ENCODE assay signal across 14 cellular contexts in the genomic region with DNA sequence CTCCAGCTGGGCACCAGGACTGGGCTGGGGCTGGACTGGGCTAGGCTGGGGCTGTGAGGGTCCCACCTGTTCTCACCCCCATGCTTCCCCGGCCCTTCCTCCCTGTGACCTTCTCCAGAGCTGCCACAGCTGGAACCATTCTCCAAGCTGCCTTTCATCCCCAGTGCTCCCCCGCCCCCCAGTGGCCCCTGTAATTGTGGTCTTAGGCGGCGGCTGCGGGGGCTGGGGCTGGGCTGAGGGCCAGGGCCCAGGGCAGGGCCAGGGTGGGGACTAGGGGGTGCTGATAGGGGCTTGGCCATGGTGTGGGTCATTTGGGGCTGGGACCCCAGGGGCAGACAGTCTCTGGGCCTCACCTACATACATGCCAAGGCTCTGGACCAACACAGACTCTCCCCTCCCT. TPM values are rescaled to one million over a fixed set of nuclear protein-coding genes. Genes with fewer than 3 reads are reported as not detected.
DNase-seq lines count a peak whose midpoint lies in the region; TF ChIP-seq lines count a peak whose summit lies in the region.
"Had no signal": no experiment of that assay in that cellular context is flagged by ENCODE, and none has a peak within 500 bp of the region (broad histone marks: within the 10 kb centered on the region; RNA-seq: fewer than 3 reads in every experiment).

No MANE protein-coding gene starts in this region.

- no peak overlapping the region for H4K8ac ChIP-seq in trophoblast cell (ENCODE audit: low read depth, low read length)

- H3K36me3 ChIP-seq in BLaER1 treated with 17β-estradiol and CSF1 and Interleukin-3, amounts not matched to agents 10 nM and 100 nM = no peaks in the 10 kb centered on the region
- H3K36me3 ChIP-seq in OCI-LY1 (ENCODE audit: insufficient read depth, low read length) (no peaks in the 10 kb centered on the region), trophoblast cell (ENCODE audit: control insufficient read depth in 1 of 2, insufficient read depth in 2 of 2, low read length in 2 of 2) (peaks cover 12 to 13% of the 10 kb centered on the region in 2 experiments)
- H3K36me3 ChIP-seq in effector memory CD4-positive, alpha-beta T cell (ENCODE audit: control insufficient read depth, insufficient read depth, low read length) = no peaks in the 10 kb centered on the region

- H3K79me1 ChIP-seq in trophoblast cell (ENCODE audit: low read length) = no peaks in the 10 kb centered on the region

- H2AFZ ChIP-seq in OCI-LY1 (ENCODE audit: low read length) (no peak overlapping the region), trophoblast cell (ENCODE audit: insufficient read depth, low read length, poor library complexity) (no peak overlapping the region)

- DNase-seq in effector memory CD4-positive, alpha-beta T cell = no peak
- DNase-seq in trophoblast cell (no peak), Ammon's horn (ENCODE audit: low spot score) (no peak), cortex of kidney (lab: John Stamatoyannopoulos, UW) (no peak), NCI-H1436 (lab: John Stamatoyannopoulos, UW) (no peak)
- DNase-seq: CD4-positive, alpha-beta T cell; GOT3; KBM-7; NCI-H1048; NCI-H1694; NCI-H345; SHP77 treated with DMSO at 0.1 percent for 48 hours had no signal

- H3F3A ChIP-seq in OCI-LY1 (ENCODE audit: insufficient read depth, low read length) = no peaks in the 10 kb centered on the region

- no peak for TF ChIP-seq CTCF in OCI-LY1 (IDR thresholded peaks at IDR 0.05; ENCODE audit: low read length)

- WGBS in trophoblast cell (ENCODE audit: extremely low coverage, insufficient coverage, insufficient read length) = no CpG with 5 or more reads among the region's 5 CpGs

- H2BK12ac ChIP-seq in trophoblast cell (ENCODE audit: low read length) = no peak overlapping the region

- no peak overlapping the region for H3K23ac ChIP-seq in trophoblast cell (ENCODE audit: low read length)

- H3K4me2 ChIP-seq in BLaER1 treated with 17β-estradiol and CSF1 and Interleukin-3, amounts not matched to agents 10 nM and 100 nM = peak overlapping the region; percentile 1 to 72 (median 62); a peak in 17 of 22 replicates
- H3K4me2 ChIP-seq in OCI-LY1 (ENCODE audit: low read length) (peak overlapping the region; percentile 40; the same call in 1 of the 2 replicates), trophoblast cell (ENCODE audit: low read length) (no peak overlapping the region)

- H3K9ac ChIP-seq in BLaER1 treated with 17β-estradiol and CSF1 and Interleukin-3, amounts not matched to agents 10 nM and 100 nM = no peak overlapping the region
- H3K9ac ChIP-seq in OCI-LY1 (ENCODE audit: low read length) = no peak overlapping the region; the same call in 1 of the 2 replicates
- H3K9ac ChIP-seq in trophoblast cell (ENCODE audit: low read length) = no peak overlapping the region

- H3K18ac ChIP-seq in trophoblast cell (ENCODE audit: low read length) = no peak overlapping the region

- H2BK5ac ChIP-seq in trophoblast cell (ENCODE audit: low read depth, low read length, poor library complexity) = no peak overlapping the region

- peaks cover 86 to 98% (median 90%) of the 10 kb centered on the region in 11 experiments for H3K27me3 ChIP-seq in BLaER1 treated with 17β-estradiol and CSF1 and Interleukin-3, amounts not matched to agents 10 nM and 100 nM
- H3K27me3 ChIP-seq in OCI-LY1 (ENCODE audit: insufficient read depth, low read length) (peaks cover 5% of the 10 kb centered on the region; the same call in 1 of the 2 replicates), trophoblast cell (ENCODE audit: insufficient read depth, low read length) (peaks cover 36% of the 10 kb centered on the region)
- peaks cover 15% of the 10 kb centered on the region for H3K27me3 ChIP-seq in effector memory CD4-positive, alpha-beta T cell (replicated peaks; ENCODE audit: control insufficient read depth, insufficient read depth, low read length, poor library complexity, severe bottlenecking)

- no peak overlapping the region for H3K14ac ChIP-seq in trophoblast cell (ENCODE audit: low read length)

- H2AK5ac ChIP-seq in trophoblast cell (ENCODE audit: low read length) = no peak overlapping the region

- H3K9me3 ChIP-seq in BLaER1 treated with 17β-estradiol and CSF1 and Interleukin-3, amounts not matched to agents 10 nM and 100 nM (replicated peaks in 1 of 11) = no peaks in the 10 kb centered on the region
- H3K9me3 ChIP-seq in OCI-LY1 (ENCODE audit: low read length) = no peaks in the 10 kb centered on the region
- no peaks in the 10 kb centered on the region for H3K9me3 ChIP-seq in effector memory CD4-positive, alpha-beta T cell (ENCODE audit: control insufficient read depth, low read length)
- peaks cover 9% of the 10 kb centered on the region for H3K9me3 ChIP-seq in trophoblast cell (ENCODE audit: insufficient read depth, low read depth, low read length)

- H3K79me2 ChIP-seq in OCI-LY1 (ENCODE audit: insufficient read depth, low read length) (no peaks in the 10 kb centered on the region), trophoblast cell (ENCODE audit: control insufficient read depth, insufficient read depth, low read length, poor library complexity) (no peaks in the 10 kb centered on the region)

- no peak overlapping the region for H2BK120ac ChIP-seq in trophoblast cell (ENCODE audit: insufficient read depth, low read length, poor library complexity)

- H4K20me1 ChIP-seq in BLaER1 treated with 17β-estradiol and CSF1 and Interleukin-3, amounts not matched to agents 10 nM and 100 nM = peaks cover 0 to 77% (median 59%) of the 10 kb centered on the region in 11 experiments; a peak in 17 of 22 replicates
- no peaks in the 10 kb centered on the region for H4K20me1 ChIP-seq in OCI-LY1 (ENCODE audit: insufficient read depth, low read length)

- H4K91ac ChIP-seq in trophoblast cell (ENCODE audit: low read depth, low read length) = peak overlapping the region; percentile 4

- no peak overlapping the region for H4K12ac ChIP-seq in trophoblast cell (ENCODE audit: low read depth, low read length)

- H3K4me3 ChIP-seq in BLaER1 treated with 17β-estradiol and CSF1 and Interleukin-3, amounts not matched to agents 10 nM and 100 nM = no peak overlapping the region
- no peak overlapping the region for H3K4me3 ChIP-seq in OCI-LY1 (ENCODE audit: low read depth, low read length, poor library complexity, severe bottlenecking)
- H3K4me3 ChIP-seq in effector memory CD4-positive, alpha-beta T cell (ENCODE audit: insufficient read depth, low read depth, low read length, poor library complexity, severe bottlenecking) = no peak overlapping the region
- no peak overlapping the region for H3K4me3 ChIP-seq in trophoblast cell (ENCODE audit: low read depth, low read length)

- H3K4ac ChIP-seq in trophoblast cell (ENCODE audit: low read depth, low read length) = no peak overlapping the region

- H3K9me2 ChIP-seq in OCI-LY1 (ENCODE audit: low read depth, low read length) = no peaks in the 10 kb centered on the region

- peaks cover 23 to 61% (median 54%) of the 10 kb centered on the region in 10 experiments for H3K4me1 ChIP-seq in BLaER1 treated with 17β-estradiol and CSF1 and Interleukin-3, amounts not matched to agents 10 nM and 100 nM
- H3K4me1 ChIP-seq in OCI-LY1 (ENCODE audit: insufficient read depth, low read length, severe bottlenecking) (peaks cover 65% of the 10 kb centered on the region), trophoblast cell (ENCODE audit: control insufficient read depth in 1 of 2, insufficient read depth in 2 of 2, low read length in 2 of 2) (peaks cover 25 to 26% of the 10 kb centered on the region in 2 experiments)
- peaks cover 52% of the 10 kb centered on the region for H3K4me1 ChIP-seq in effector memory CD4-positive, alpha-beta T cell (ENCODE audit: control insufficient read depth, insufficient read depth, low read length, poor library complexity, severe bottlenecking)

- H3K27ac ChIP-seq in BLaER1 treated with 17β-estradiol and CSF1 and Interleukin-3, amounts not matched to agents 10 nM and 100 nM = no peak overlapping the region
- peak overlapping the region; percentile 89 for H3K27ac ChIP-seq in OCI-LY1 (ENCODE audit: low read depth, low read length, poor library complexity, severe bottlenecking)
- H3K27ac ChIP-seq in effector memory CD4-positive, alpha-beta T cell (ENCODE audit: insufficient read depth, low read length, poor library complexity, severe bottlenecking) = peak overlapping the region; percentile 16
- H3K27ac ChIP-seq in trophoblast cell (ENCODE audit: low read depth, low read length) = no peak overlapping the region

RNA-seq across cellular contexts. Expression of a gene that starts 2.8 kb away (rescaled TPM):
- polyA plus RNA-seq in trophoblast cell (2013) = 0.15 and 0.22 TPM in 2 replicates

RNA-seq across cellular contexts. Expression of a gene that starts 18.3 kb away (rescaled TPM):
- polyA plus RNA-seq in trophoblast cell (2013) = 22.5 and 23.5 TPM in 2 replicates

RNA-seq across cellular contexts. Expression of a gene that starts 46.3 kb away (rescaled TPM):
- polyA plus RNA-seq in trophoblast cell (2013) = not detected in 2 replicates

Comparison
In these comparisons a context has a peak if more than half of its experiments do, and no peak if none do; other contexts are left out.
1. H3K27ac ChIP-seq: peak in OCI-LY1 (single experiment) and effector memory CD4-positive, alpha-beta T cell (single experiment); none in BLaER1 treated with 17β-estradiol and CSF1 and Interleukin-3, amounts not matched to agents 10 nM and 100 nM (0 of 11) and trophoblast cell (single experiment).